Comparison of ENCODE assay signal across 8 cellular contexts in the genomic region with DNA sequence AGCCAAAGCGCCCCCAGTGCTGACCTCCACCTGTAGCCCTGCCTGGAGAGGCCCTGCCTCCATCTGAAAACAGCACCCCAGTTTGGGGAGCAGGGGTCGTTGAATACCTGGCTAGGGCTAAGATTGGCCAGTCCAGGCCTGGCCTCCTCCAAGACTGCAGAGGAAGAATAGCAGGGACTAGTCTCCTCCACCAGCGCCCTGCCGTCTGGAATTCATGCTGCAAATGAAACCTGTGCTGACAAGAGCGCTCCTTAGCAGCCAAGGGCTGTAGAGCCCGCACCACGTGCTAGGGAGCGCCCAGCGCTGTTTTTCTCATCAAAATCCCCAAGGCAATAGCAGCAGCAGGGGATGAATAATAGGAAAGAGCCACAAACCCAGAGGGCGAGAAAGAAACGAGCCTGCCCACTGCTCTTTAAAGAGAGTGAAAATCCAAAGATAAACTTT. TPM values are rescaled to one million over a fixed set of nuclear protein-coding genes. Genes with fewer than 3 reads are reported as not detected.
DNase-seq lines count a peak whose midpoint lies in the region; ATAC-seq and TF ChIP-seq lines count a peak whose summit lies in the region.

No MANE protein-coding gene starts in this region.

- TF ChIP-seq CTCF in fibroblast of the aortic adventitia (IDR thresholded peaks at IDR 0.05; ENCODE audit: insufficient read depth, low read length) (peak; percentile 0), osteocyte (IDR thresholded peaks at IDR 0.05) (no peak)

- H3K4me3 Mint-ChIP-seq in T-cell (peak overlapping the region; percentile 69 to 85 (median 69)), osteocyte (ENCODE audit: unreplicated experiment) (peak overlapping the region; percentile 88)

- peaks cover 31 to 41% (median 37%) of the 10 kb centered on the region in 3 donors for H3K4me1 Mint-ChIP-seq in T-cell
- H3K4me1 Mint-ChIP-seq in osteocyte (ENCODE audit: unreplicated experiment), result peaks cover 37% of the 10 kb centered on the region

- peaks cover 77 to 82% of the 10 kb centered on the region in 2 donors for H3K27me3 Mint-ChIP-seq in T-cell
- H3K27me3 Mint-ChIP-seq in osteocyte (ENCODE audit: unreplicated experiment), result peaks cover 69% of the 10 kb centered on the region

- no peaks in the 10 kb centered on the region for H3K27me3 ChIP-seq in HAP-1 (ENCODE audit: low read depth)

- CTCF ChIA-PET in T-cell (lab: Charles Lee), result no interaction called here

- H3K9me3 ChIP-seq in HAP-1, result no peaks in the 10 kb centered on the region

- H3K4me3 ChIP-seq in HAP-1 (peak overlapping the region; percentile 63), fibroblast of the aortic adventitia (ENCODE audit: low read depth, low read length) (peak overlapping the region; percentile 66)

- peaks cover 27% of the 10 kb centered on the region for H3K36me3 ChIP-seq in HAP-1 (replicated peaks)

- H3K36me3 Mint-ChIP-seq in T-cell (no peaks in the 10 kb centered on the region), osteocyte (ENCODE audit: unreplicated experiment) (no peaks in the 10 kb centered on the region)

- H3K9me3 Mint-ChIP-seq in T-cell, result no peaks in the 10 kb centered on the region
- no peaks in the 10 kb centered on the region for H3K9me3 Mint-ChIP-seq in osteocyte (ENCODE audit: unreplicated experiment)

- no peak overlapping the region for H3K27ac Mint-ChIP-seq in T-cell
- H3K27ac Mint-ChIP-seq in osteocyte (ENCODE audit: unreplicated experiment), result peak overlapping the region; percentile 66

- POLR2A ChIA-PET in T-cell (lab: Charles Lee), result no interaction called here

- in situ Hi-C loops in HAP-1 (cut with MboI; ENCODE audit: low sequenced_read_pairs), result no loop called here

- ATAC-seq in T-cell (replicated peaks in 1 of 4) (no peak), GM19035 (IDR thresholded peaks at IDR 0.05; ENCODE audit: unreplicated experiment) (no peak), GM21723 (IDR thresholded peaks at IDR 0.05; ENCODE audit: unreplicated experiment) (no peak), HG03571 (IDR thresholded peaks at IDR 0.05; ENCODE audit: unreplicated experiment) (no peak)

- H3K4me1 ChIP-seq in HAP-1, result peaks cover 26% of the 10 kb centered on the region

- peak; percentile 79 for DNase-seq in AG08395 (ENCODE audit: low spot score)
- DNase-seq in HAP-1 (ENCODE audit: low spot score in 2 of 2), result peak; percentile 61 to 77
- no peak for DNase-seq in T-cell
- DNase-seq in fibroblast of the aortic adventitia (ENCODE audit: low read depth), result peak; percentile 47
- no peak for DNase-seq in osteocyte (ENCODE audit: extremely low spot score, unreplicated experiment)

RNA-seq across cellular contexts. Expression of a gene that starts 3.4 kb away (rescaled TPM):
- not detected for total RNA-seq in T-cell
- total RNA-seq in fibroblast of the aortic adventitia (ENCODE audit: low replicate concordance), result not detected in 2 replicates
- total RNA-seq in osteocyte, result 0.70 and 2.0 TPM in 2 replicates

RNA-seq across cellular contexts. Expression of a gene that starts 37.5 kb away (rescaled TPM):
- total RNA-seq in T-cell (10 to 100 TPM; 25.8 to 36.5 (median 31.3) TPM), fibroblast of the aortic adventitia (ENCODE audit: low replicate concordance) (13.4 and 90.7 TPM in 2 replicates), osteocyte (53.2 and 60.9 TPM in 2 replicates)

Comparison
In these comparisons a context has a peak if more than half of its experiments do, and no peak if none do; other contexts are left out.
1. DNase-seq: peak in AG08395 (single experiment), HAP-1 (2 of 2) and fibroblast of the aortic adventitia (single experiment); none in T-cell (0 of 34) and osteocyte (single experiment).